In the genomic region with DNA sequence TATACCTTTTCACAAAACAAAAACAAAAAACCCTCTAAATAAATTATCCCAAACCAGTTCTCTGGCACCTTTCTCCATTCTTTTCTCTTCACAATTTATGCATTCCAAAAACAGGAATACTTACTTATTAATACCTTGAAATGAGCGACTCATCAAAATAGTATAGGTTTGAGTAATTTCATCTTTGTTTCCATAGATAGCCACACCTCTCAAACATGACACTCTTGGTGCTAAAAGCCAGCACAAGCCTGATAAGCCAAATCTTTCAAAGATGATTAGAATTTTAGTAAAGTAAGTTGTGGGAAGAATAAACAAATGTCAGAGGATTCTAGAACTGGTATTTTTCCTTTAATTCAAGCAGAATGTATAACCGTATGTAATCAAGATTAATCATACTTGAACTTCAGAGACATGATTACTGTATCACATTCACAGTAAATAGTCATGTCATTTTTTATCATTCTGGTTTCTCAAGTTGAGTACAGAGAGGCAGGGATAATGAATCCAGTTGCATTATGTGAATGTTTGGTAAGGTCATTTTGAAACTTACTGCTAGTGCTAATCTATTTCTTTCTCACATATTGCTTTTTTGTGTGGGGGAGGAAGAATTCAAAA, we compare ENCODE assay signal across 13 cellular contexts. TPM values are rescaled to one million over a fixed set of nuclear protein-coding genes. Genes with fewer than 3 reads are reported as not detected.
DNase-seq lines count a peak whose midpoint lies in the region; ATAC-seq, FAIRE-seq and TF ChIP-seq lines count a peak whose summit lies in the region.
"Had no signal": no experiment of that assay in that cellular context is flagged by ENCODE, and none has a peak within 500 bp of the region (broad histone marks: within the 10 kb centered on the region; RNA-seq: fewer than 3 reads in every experiment).

No MANE protein-coding gene starts in this region.

- no peak overlapping the region for H3K4me3 Mint-ChIP-seq in memory B cell
- H3K4me3 Mint-ChIP-seq: CD14-positive monocyte, WTC11 had no signal

- ATAC-seq in activated naive CD4-positive, alpha-beta T cell treated with anti-CD3 and anti-CD28 coated beads, Interleukin-2, amount 50 U/mL, for 72 hours, result peak; percentile 74 to 95
- ATAC-seq in memory B cell (ENCODE audit: low read depth) (no peak), left lobe of liver (no peak), HepG2 (no peak), GM19452 (IDR thresholded peaks at IDR 0.05; ENCODE audit: unreplicated experiment) (no peak)
- ATAC-seq: heart right ventricle, WTC11 had no signal

- no peaks in the 10 kb centered on the region for H3K9me3 Mint-ChIP-seq in activated naive CD4-positive, alpha-beta T cell treated with anti-CD3 and anti-CD28 coated beads, Interleukin-2, amount 50 U/mL, for 72 hours
- no peaks in the 10 kb centered on the region for H3K9me3 Mint-ChIP-seq in memory B cell
- H3K9me3 Mint-ChIP-seq: WTC11 had no signal

- H3K4me3 ChIP-seq in HepG2 (replicated peaks in 1 of 3; ENCODE audit: insufficient read depth in 1 of 3, low read depth in 2 of 3, low read length in 3 of 3), result no peak overlapping the region
- H3K4me3 ChIP-seq: heart right ventricle had no signal

- no peak for TF ChIP-seq POLR2A in HepG2 (IDR thresholded peaks at IDR 0.05; ENCODE audit: insufficient read depth in 1 of 2, low read depth in 2 of 2, low read length in 2 of 2)

- TF ChIP-seq CTCF in D721Med (IDR thresholded peaks at IDR 0.05; ENCODE audit: insufficient read depth, missing control alignments) (no peak), GM20000 (IDR thresholded peaks at IDR 0.05; ENCODE audit: extremely low read depth, missing control alignments) (no peak), HepG2 (CRISPR knock-in tag; IDR thresholded peaks at IDR 0.05) (no peak)

- no peak overlapping the region for H3K4me2 ChIP-seq in HepG2 (ENCODE audit: low read depth, low read length)

- H3K27me3 Mint-ChIP-seq in memory B cell, result no peaks in the 10 kb centered on the region

- H3K9me3 ChIP-seq in HepG2 (ENCODE audit: low read length), result no peaks in the 10 kb centered on the region

- FAIRE-seq in D721Med (lab: Jason Lieb, UNC) (peak; percentile 73), HepG2 (lab: Jason Lieb, UNC) (no peak)

- peaks cover 6 to 38% of the 10 kb centered on the region in 2 experiments; a peak in 4 of 5 replicates for H3K36me3 ChIP-seq in HepG2 (replicated peaks in 1 of 2; ENCODE audit: control insufficient read depth in 1 of 2, insufficient read depth in 2 of 2, low read length in 2 of 2)

- no peaks in the 10 kb centered on the region for H3K27me3 ChIP-seq in HepG2 (ENCODE audit: control insufficient read depth in 1 of 2, insufficient read depth in 2 of 2, low read length in 2 of 2)
- H3K27me3 ChIP-seq: heart right ventricle had no signal

- no peak for TF ChIP-seq EP300 in HepG2 (IDR thresholded peaks at IDR 0.05; ENCODE audit: low read depth in 2 of 2, low read length in 2 of 2)
- TF ChIP-seq EP300 in HepG2 (CRISPR knock-in tag; IDR thresholded peaks at IDR 0.05; ENCODE audit: borderline replicate concordance), result no peak

- in situ Hi-C loops in HepG2 (cut with HindIII; ENCODE audit: extremely low pct_ligation_motif_present, low pct_unique_long_range_greater_than_20kb), result no loop called here

- no peak overlapping the region for H3K27ac ChIP-seq in HepG2 (ENCODE audit: extremely low read length, insufficient read depth, low read length)
- H3K27ac ChIP-seq: heart right ventricle had no signal

- DNase-seq in D721Med (ENCODE audit: insufficient read length, low spot score), result no peak
- DNase-seq in GM20000 (ENCODE audit: low spot score), result peak; percentile 13
- DNase-seq in activated naive CD4-positive, alpha-beta T cell treated with anti-CD3 and anti-CD28 coated beads, Interleukin-2, amount 50 U/mL, for 72 hours (ENCODE audit: low spot score in 2 of 2), result no peak
- DNase-seq in memory B cell (ENCODE audit: low spot score in 2 of 2), result no peak
- no peak for DNase-seq in left lobe of liver (ENCODE audit: low spot score)
- DNase-seq in glomerular visceral epithelial cell (ENCODE audit: extremely low spot score), result no peak
- no peak for DNase-seq in HepG2 (ENCODE audit: low spot score)
- DNase-seq: cerebellar nuclear complex, GF-D8, heart right ventricle had no signal

- H3K79me2 ChIP-seq in HepG2 (ENCODE audit: insufficient read depth, low read length), result no peaks in the 10 kb centered on the region

- peak overlapping the region; percentile 31 to 96 for H3K27ac Mint-ChIP-seq in activated naive CD4-positive, alpha-beta T cell treated with anti-CD3 and anti-CD28 coated beads, Interleukin-2, amount 50 U/mL, for 72 hours
- peak overlapping the region; percentile 66 for H3K27ac Mint-ChIP-seq in memory B cell
- H3K27ac Mint-ChIP-seq: WTC11 had no signal

- 97% methylated on average over 2 of the region's 2 CpGs for WGBS in HepG2 (ENCODE audit: low lambda C conversion rate)

- POLR2A ChIA-PET in HepG2 (lab: Yijun Ruan, JAX), result no interaction called here

- intact Hi-C loops in HepG2 (cut with micrococcal nuclease; ENCODE audit: unreplicated experiment), result no loop called here

- H3K4me1 Mint-ChIP-seq in memory B cell, result no peaks in the 10 kb centered on the region
- H3K4me1 Mint-ChIP-seq: CD14-positive monocyte, WTC11 had no signal

- TF ChIP-seq RAD21 in HepG2 (CRISPR knock-in tag; IDR thresholded peaks at IDR 0.05), result no peak

- H2AFZ ChIP-seq in HepG2 (ENCODE audit: low read length), result no peak overlapping the region

- H3K9ac ChIP-seq in HepG2 (ENCODE audit: insufficient read depth, low read depth, low read length), result no peak overlapping the region

- H3K36me3 Mint-ChIP-seq in activated naive CD4-positive, alpha-beta T cell treated with anti-CD3 and anti-CD28 coated beads, Interleukin-2, amount 50 U/mL, for 72 hours, result peaks cover 18 to 58% of the 10 kb centered on the region in 2 donors
- H3K36me3 Mint-ChIP-seq in memory B cell, result peaks cover 41% of the 10 kb centered on the region

- no TSS peak for BruUV-seq in HepG2 (replicated peaks; lab: Mats Ljungman, UMichigan)

- no peaks in the 10 kb centered on the region for H4K20me1 ChIP-seq in HepG2 (ENCODE audit: insufficient read depth, low read length)

- CTCF ChIA-PET in HepG2 (lab: Yijun Ruan, JAX; ENCODE audit: low intra/inter-chr PET ratio, low total read pairs), result no interaction called here

- H3K4me1 ChIP-seq in HepG2 (ENCODE audit: insufficient read depth, low read length), result no peaks in the 10 kb centered on the region
- H3K4me1 ChIP-seq: heart right ventricle had no signal

RNA-seq across cellular contexts. Expression of gene WDR5B, which starts 12.1 kb away (rescaled TPM):
- total RNA-seq in activated naive CD4-positive, alpha-beta T cell treated with anti-CD3 and anti-CD28 coated beads, Interleukin-2, amount 50 U/mL, for 72 hours, result 1 to 10 TPM; 2.3 to 3.1 TPM
- total RNA-seq in left lobe of liver (2.3 TPM), HepG2 (2016; rRNA removed; fragmentation: Illumina TruSeq; extraction: Trizol) (3.6 and 4.5 TPM in 2 replicates)
- 1.1 and 1.2 TPM in 2 replicates for total RNA-seq in HepG2 (2016; cell fraction: cytosol; rRNA removed; fragmentation: Illumina TruSeq; extraction: Trizol; ENCODE audit: low read depth)
- 3.5 and 5.6 TPM in 2 replicates for total RNA-seq in HepG2 (2016; cell fraction: insoluble cytoplasmic fraction; rRNA removed; fragmentation: Illumina TruSeq; extraction: Trizol)
- 2.8 and 3.6 TPM in 2 replicates for total RNA-seq in HepG2 (2016; cell fraction: membrane; rRNA removed; fragmentation: Illumina TruSeq; extraction: Trizol)
- 4.0 TPM in 2 replicates for total RNA-seq in HepG2 (2016; cell fraction: nucleus; rRNA removed; fragmentation: Illumina TruSeq; extraction: Trizol)
- 2.2 and 2.5 TPM in 2 replicates for polyA plus RNA-seq in HepG2 (2011; rRNA removed)
- polyA plus RNA-seq in HepG2 (2011; cell fraction: cytosol; rRNA removed), result 0.94 and 1.8 TPM in 2 replicates
- 1.3 and 2.0 TPM in 2 replicates for polyA plus RNA-seq in HepG2 (2011; cell fraction: nucleus; rRNA removed)
- polyA plus RNA-seq in HepG2 (2012), result 1.6 and 2.3 TPM in 2 replicates
- 0.49 and 0.52 TPM in 2 replicates for polyA plus RNA-seq in HepG2 (2016; cell fraction: cytosol; fragmentation: Illumina TruSeq; extraction: Trizol; ENCODE audit: low read depth)
- polyA plus RNA-seq in HepG2 (2016; cell fraction: insoluble cytoplasmic fraction; fragmentation: Illumina TruSeq; extraction: Trizol; ENCODE audit: low read depth), result 3.5 and 4.0 TPM in 2 replicates
- 1.4 and 1.5 TPM in 2 replicates for polyA plus RNA-seq in HepG2 (2016; cell fraction: membrane; fragmentation: Illumina TruSeq; extraction: Trizol; ENCODE audit: low read depth)
- 3.7 and 4.4 TPM in 2 replicates for polyA plus RNA-seq in HepG2 (2016; cell fraction: nucleus; fragmentation: Illumina TruSeq; extraction: Trizol; ENCODE audit: insufficient read depth, low read depth)
- 1.7 and 3.5 TPM in 2 replicates for polyA minus RNA-seq in HepG2 (2011; rRNA and poly(A)+ RNA removed; ENCODE audit: low replicate concordance)
- polyA minus RNA-seq in HepG2 (2011; cell fraction: cytosol; rRNA and poly(A)+ RNA removed), result 1.1 and 1.4 TPM in 2 replicates
- 5.9 and 8.2 TPM in 2 replicates for polyA minus RNA-seq in HepG2 (2011; cell fraction: nucleus; rRNA and poly(A)+ RNA removed)

RNA-seq across cellular contexts. Expression of gene FAM162A, which starts 44.0 kb away (rescaled TPM):
- 100 to 1,000 TPM in 1 of 2 donors, 10 to 100 TPM in 1; 51.2 to 194 TPM for total RNA-seq in activated naive CD4-positive, alpha-beta T cell treated with anti-CD3 and anti-CD28 coated beads, Interleukin-2, amount 50 U/mL, for 72 hours
- total RNA-seq in left lobe of liver (49.9 TPM), HepG2 (2016; rRNA removed; fragmentation: Illumina TruSeq; extraction: Trizol) (115 and 131 TPM in 2 replicates)
- total RNA-seq in HepG2 (2016; cell fraction: cytosol; rRNA removed; fragmentation: Illumina TruSeq; extraction: Trizol; ENCODE audit: low read depth), result 18.3 and 23.7 TPM in 2 replicates
- 118 and 149 TPM in 2 replicates for total RNA-seq in HepG2 (2016; cell fraction: insoluble cytoplasmic fraction; rRNA removed; fragmentation: Illumina TruSeq; extraction: Trizol)
- total RNA-seq in HepG2 (2016; cell fraction: membrane; rRNA removed; fragmentation: Illumina TruSeq; extraction: Trizol), result 29.2 and 29.7 TPM in 2 replicates
- total RNA-seq in HepG2 (2016; cell fraction: nucleus; rRNA removed; fragmentation: Illumina TruSeq; extraction: Trizol), result 44.8 and 51.6 TPM in 2 replicates
- 141 and 155 TPM in 2 replicates for polyA plus RNA-seq in HepG2 (2011; rRNA removed)
- 81.9 and 104 TPM in 2 replicates for polyA plus RNA-seq in HepG2 (2011; cell fraction: cytosol; rRNA removed)
- 33.6 and 34.6 TPM in 2 replicates for polyA plus RNA-seq in HepG2 (2011; cell fraction: nucleus; rRNA removed)
- 197 and 266 TPM in 2 replicates for polyA plus RNA-seq in HepG2 (2012)
- polyA plus RNA-seq in HepG2 (2016; cell fraction: cytosol; fragmentation: Illumina TruSeq; extraction: Trizol; ENCODE audit: low read depth), result 34.9 and 38.9 TPM in 2 replicates
- 167 and 187 TPM in 2 replicates for polyA plus RNA-seq in HepG2 (2016; cell fraction: insoluble cytoplasmic fraction; fragmentation: Illumina TruSeq; extraction: Trizol; ENCODE audit: low read depth)
- polyA plus RNA-seq in HepG2 (2016; cell fraction: membrane; fragmentation: Illumina TruSeq; extraction: Trizol; ENCODE audit: low read depth), result 30.9 and 35.6 TPM in 2 replicates
- 93.4 and 95.0 TPM in 2 replicates for polyA plus RNA-seq in HepG2 (2016; cell fraction: nucleus; fragmentation: Illumina TruSeq; extraction: Trizol; ENCODE audit: insufficient read depth, low read depth)
- polyA minus RNA-seq in HepG2 (2011; rRNA and poly(A)+ RNA removed; ENCODE audit: low replicate concordance), result 11.7 and 21.1 TPM in 2 replicates
- 29.6 and 36.6 TPM in 2 replicates for polyA minus RNA-seq in HepG2 (2011; cell fraction: cytosol; rRNA and poly(A)+ RNA removed)
- 70.0 and 72.2 TPM in 2 replicates for polyA minus RNA-seq in HepG2 (2011; cell fraction: nucleus; rRNA and poly(A)+ RNA removed)

RNA-seq across cellular contexts. Expression of gene MIX23, which starts 44.9 kb away (rescaled TPM):
- 10 to 100 TPM; 52.0 to 99.6 TPM for total RNA-seq in activated naive CD4-positive, alpha-beta T cell treated with anti-CD3 and anti-CD28 coated beads, Interleukin-2, amount 50 U/mL, for 72 hours
- total RNA-seq in left lobe of liver, result 19.1 TPM
- 152 and 233 TPM in 2 replicates for total RNA-seq in HepG2 (2016; rRNA removed; fragmentation: Illumina TruSeq; extraction: Trizol)
- 96.3 and 103 TPM in 2 replicates for total RNA-seq in HepG2 (2016; cell fraction: cytosol; rRNA removed; fragmentation: Illumina TruSeq; extraction: Trizol; ENCODE audit: low read depth)
- 150 and 251 TPM in 2 replicates for total RNA-seq in HepG2 (2016; cell fraction: insoluble cytoplasmic fraction; rRNA removed; fragmentation: Illumina TruSeq; extraction: Trizol)
- 93.8 and 116 TPM in 2 replicates for total RNA-seq in HepG2 (2016; cell fraction: membrane; rRNA removed; fragmentation: Illumina TruSeq; extraction: Trizol)
- 55.1 and 57.7 TPM in 2 replicates for total RNA-seq in HepG2 (2016; cell fraction: nucleus; rRNA removed; fragmentation: Illumina TruSeq; extraction: Trizol)
- polyA plus RNA-seq in HepG2 (2011; rRNA removed), result 16.2 and 20.0 TPM in 2 replicates
- 10.9 and 12.5 TPM in 2 replicates for polyA plus RNA-seq in HepG2 (2011; cell fraction: cytosol; rRNA removed)
- 7.9 and 12.8 TPM in 2 replicates for polyA plus RNA-seq in HepG2 (2011; cell fraction: nucleus; rRNA removed)
- 65.6 and 98.8 TPM in 2 replicates for polyA plus RNA-seq in HepG2 (2012)
- 99.1 and 102 TPM in 2 replicates for polyA plus RNA-seq in HepG2 (2016; cell fraction: cytosol; fragmentation: Illumina TruSeq; extraction: Trizol; ENCODE audit: low read depth)
- polyA plus RNA-seq in HepG2 (2016; cell fraction: insoluble cytoplasmic fraction; fragmentation: Illumina TruSeq; extraction: Trizol; ENCODE audit: low read depth), result 274 and 298 TPM in 2 replicates
- polyA plus RNA-seq in HepG2 (2016; cell fraction: membrane; fragmentation: Illumina TruSeq; extraction: Trizol; ENCODE audit: low read depth), result 96.2 and 118 TPM in 2 replicates
- polyA plus RNA-seq in HepG2 (2016; cell fraction: nucleus; fragmentation: Illumina TruSeq; extraction: Trizol; ENCODE audit: insufficient read depth, low read depth), result 116 and 117 TPM in 2 replicates
- 3.6 and 4.8 TPM in 2 replicates for polyA minus RNA-seq in HepG2 (2011; rRNA and poly(A)+ RNA removed; ENCODE audit: low replicate concordance)
- polyA minus RNA-seq in HepG2 (2011; cell fraction: cytosol; rRNA and poly(A)+ RNA removed), result 18.9 and 22.0 TPM in 2 replicates
- polyA minus RNA-seq in HepG2 (2011; cell fraction: nucleus; rRNA and poly(A)+ RNA removed), result 23.4 and 27.4 TPM in 2 replicates

Comparison
In these comparisons a context has a peak if more than half of its experiments do, and no peak if none do; other contexts are left out.
1. ATAC-seq: peak in activated naive CD4-positive, alpha-beta T cell treated with anti-CD3 and anti-CD28 coated beads, Interleukin-2, amount 50 U/mL, for 72 hours (2 of 2); none in memory B cell (single experiment), left lobe of liver (single experiment), HepG2 (single experiment) and GM19452 (single experiment).